Comparison of ENCODE assay signal across 12 cellular contexts in the genomic region with DNA sequence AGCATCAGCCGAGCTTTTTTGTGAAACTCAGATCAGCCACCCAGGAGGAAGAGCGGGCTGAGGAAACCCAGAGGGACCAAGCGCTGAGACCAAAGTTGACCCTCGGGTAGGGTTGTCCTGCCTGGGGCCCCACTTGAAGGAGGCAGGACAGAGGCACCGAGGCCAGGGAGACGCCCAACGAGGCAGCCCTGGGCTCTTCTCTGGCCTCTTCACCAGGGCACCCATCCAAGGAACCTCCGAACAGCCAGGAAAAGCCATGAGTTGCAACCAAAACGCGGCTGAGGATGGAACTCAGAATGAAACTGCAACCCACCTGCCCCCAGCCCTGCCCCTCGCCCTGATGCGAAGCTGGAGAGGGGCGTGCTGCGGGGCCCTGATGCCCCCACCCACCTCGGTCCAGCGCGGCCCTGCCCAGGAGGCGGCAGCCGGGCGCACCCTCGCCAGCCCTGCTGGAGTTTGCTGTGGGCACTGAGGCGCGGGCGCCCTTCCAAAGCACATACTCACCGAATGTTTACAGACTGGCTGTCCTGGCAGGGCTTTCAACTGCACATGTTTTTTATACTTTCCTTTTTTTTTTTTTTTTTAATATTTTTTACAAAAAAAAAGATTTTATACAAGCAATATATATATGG. TPM values are rescaled to one million over a fixed set of nuclear protein-coding genes. Genes with fewer than 3 reads are reported as not detected.
DNase-seq lines count a peak whose midpoint lies in the region; ATAC-seq and TF ChIP-seq lines count a peak whose summit lies in the region.
"Had no signal": no experiment of that assay in that cellular context is flagged by ENCODE, and none has a peak within 500 bp of the region (broad histone marks: within the 10 kb centered on the region; RNA-seq: fewer than 3 reads in every experiment).

No MANE protein-coding gene starts in this region.

- POLR2A ChIA-PET in naive thymus-derived CD4-positive, alpha-beta T cell (lab: Charles Lee), result no interaction called here

- H3K18ac ChIP-seq in mesenchymal stem cell (ENCODE audit: low read depth in 1 of 2, low read length in 2 of 2), result no peak overlapping the region

- no peaks in the 10 kb centered on the region for H3K4me1 ChIP-seq in naive thymus-derived CD4-positive, alpha-beta T cell (ENCODE audit: control insufficient read depth in 2 of 2, insufficient read depth in 2 of 2, low read length in 2 of 2)
- no peaks in the 10 kb centered on the region for H3K4me1 ChIP-seq in mesenchymal stem cell (ENCODE audit: control insufficient read depth, insufficient read depth, low read depth, low read length)

- in situ Hi-C loops in T47D (cut with HindIII; ENCODE audit: low pct_unique_long_range_greater_than_20kb, low sequenced_read_pairs), result no loop called here

- H4K8ac ChIP-seq in mesenchymal stem cell (ENCODE audit: low read length), result no peak overlapping the region

- no peak overlapping the region for H3K4ac ChIP-seq in mesenchymal stem cell (ENCODE audit: low read depth in 1 of 2, low read length in 2 of 2)

- H2BK5ac ChIP-seq in mesenchymal stem cell (ENCODE audit: low read depth, low read length, poor library complexity, severe bottlenecking), result no peak overlapping the region

- H3K36me3 ChIP-seq in naive thymus-derived CD4-positive, alpha-beta T cell (ENCODE audit: control insufficient read depth in 2 of 3, insufficient read depth in 3 of 3, low read length in 3 of 3), result no peaks in the 10 kb centered on the region
- H3K36me3 ChIP-seq in mesenchymal stem cell (ENCODE audit: control insufficient read depth in 1 of 2, insufficient read depth in 2 of 2, low read depth in 1 of 2, low read length in 2 of 2), result peaks cover 36 to 55% of the 10 kb centered on the region in 2 experiments

- no peak overlapping the region for H3K4me3 ChIP-seq in naive thymus-derived CD4-positive, alpha-beta T cell (ENCODE audit: low read length)
- H3K4me3 ChIP-seq in mesenchymal stem cell (ENCODE audit: insufficient read depth in 1 of 2, low read depth in 1 of 2, low read length in 2 of 2), result peak overlapping the region in 1 of 2 experiments; percentile 11
- H3K4me3 ChIP-seq: left ventricle myocardium inferior, Peyer's patch had no signal

- H3K27me3 ChIP-seq in naive thymus-derived CD4-positive, alpha-beta T cell (ENCODE audit: control insufficient read depth in 2 of 2, insufficient read depth in 2 of 2, low read length in 2 of 2), result no peaks in the 10 kb centered on the region
- no peaks in the 10 kb centered on the region for H3K27me3 ChIP-seq in mesenchymal stem cell (ENCODE audit: control insufficient read depth in 1 of 2, insufficient read depth in 1 of 2, low read length in 2 of 2)
- H3K27me3 ChIP-seq: Peyer's patch had no signal

- 99% methylated on average over 24 of the region's 25 CpGs for WGBS in mesenchymal stem cell

- H3K14ac ChIP-seq in mesenchymal stem cell (ENCODE audit: low read length in 2 of 2), result no peak overlapping the region

- peak overlapping the region in 4 of 8 donors; percentile 5 to 80 (median 68) for H3K4me3 Mint-ChIP-seq in naive B cell
- H3K4me3 Mint-ChIP-seq in naive thymus-derived CD4-positive, alpha-beta T cell, result no peak overlapping the region

- no peak overlapping the region for H2BK12ac ChIP-seq in mesenchymal stem cell (ENCODE audit: low read length in 2 of 2)

- no peak overlapping the region for H2AK5ac ChIP-seq in mesenchymal stem cell (ENCODE audit: low read length, severe bottlenecking)

- no peak overlapping the region for H2BK15ac ChIP-seq in mesenchymal stem cell (ENCODE audit: low read depth, poor library complexity, severe bottlenecking)

- intact Hi-C loops in naive thymus-derived CD4-positive, alpha-beta T cell (cut with micrococcal nuclease), result no loop called here

- no peak overlapping the region for H4K91ac ChIP-seq in mesenchymal stem cell (ENCODE audit: low read length)

- H3K27ac ChIP-seq in 22Rv1, result no peak overlapping the region
- H3K27ac ChIP-seq in naive thymus-derived CD4-positive, alpha-beta T cell (ENCODE audit: low read depth, low read length), result no peak overlapping the region
- H3K27ac ChIP-seq in mesenchymal stem cell (ENCODE audit: low read length, poor library complexity, severe bottlenecking), result no peak overlapping the region
- H3K27ac ChIP-seq: left ventricle myocardium inferior had no signal

- H3K23ac ChIP-seq in mesenchymal stem cell (ENCODE audit: low read length in 2 of 2), result no peak overlapping the region

- no peak for ATAC-seq in naive B cell (ENCODE audit: low read depth in 2 of 2)
- ATAC-seq in naive thymus-derived CD4-positive, alpha-beta T cell, result no peak

- H3K27ac Mint-ChIP-seq in naive B cell, result peak overlapping the region in 4 of 6 donors; percentile 79 to 95 (median 82)
- H3K27ac Mint-ChIP-seq in naive thymus-derived CD4-positive, alpha-beta T cell, result no peak overlapping the region

- peaks cover 19 to 26% (median 21%) of the 10 kb centered on the region in 3 donors for H3K4me1 Mint-ChIP-seq in naive B cell
- peaks cover 0 to 9% (median 0%) of the 10 kb centered on the region in 7 donors for H3K4me1 Mint-ChIP-seq in naive thymus-derived CD4-positive, alpha-beta T cell

- H3K36me3 Mint-ChIP-seq in naive B cell, result no peaks in the 10 kb centered on the region
- H3K36me3 Mint-ChIP-seq in naive thymus-derived CD4-positive, alpha-beta T cell, result no peaks in the 10 kb centered on the region

- CTCF ChIA-PET in naive thymus-derived CD4-positive, alpha-beta T cell (lab: Charles Lee), result no interaction called here

- no peak overlapping the region for H2BK120ac ChIP-seq in mesenchymal stem cell (ENCODE audit: low read depth, low read length)

- TF ChIP-seq CTCF in 22Rv1 (IDR thresholded peaks at IDR 0.05), result peak; percentile 33

- H3K4me2 ChIP-seq in mesenchymal stem cell (ENCODE audit: low read length, poor library complexity, severe bottlenecking), result no peak overlapping the region

- H3K79me1 ChIP-seq in mesenchymal stem cell (replicated peaks; ENCODE audit: low read length, poor library complexity, severe bottlenecking), result peaks cover under 1% of the 10 kb centered on the region

- no peaks in the 10 kb centered on the region for H3K9me3 Mint-ChIP-seq in naive B cell
- no peaks in the 10 kb centered on the region for H3K9me3 Mint-ChIP-seq in naive thymus-derived CD4-positive, alpha-beta T cell

- no peaks in the 10 kb centered on the region for H3K27me3 Mint-ChIP-seq in naive B cell
- peaks cover 0 to 4% (median 0%) of the 10 kb centered on the region in 5 donors for H3K27me3 Mint-ChIP-seq in naive thymus-derived CD4-positive, alpha-beta T cell

- H2AFZ ChIP-seq in mesenchymal stem cell (ENCODE audit: low read depth, low read length), result no peak overlapping the region

- H3K9me3 ChIP-seq in naive thymus-derived CD4-positive, alpha-beta T cell (ENCODE audit: control insufficient read depth in 2 of 3, low read length in 3 of 3), result no peaks in the 10 kb centered on the region
- no peaks in the 10 kb centered on the region for H3K9me3 ChIP-seq in mesenchymal stem cell (ENCODE audit: control insufficient read depth, low read length)
- H3K9me3 ChIP-seq: left ventricle myocardium inferior, Peyer's patch had no signal

- H3K9ac ChIP-seq in mesenchymal stem cell (ENCODE audit: low read length), result no peak overlapping the region

- DNase-seq in NCI-H1092 (lab: John Stamatoyannopoulos, UW) (peak; percentile 84), T47D (ENCODE audit: low read depth in 1 of 2, low spot score in 1 of 2) (peak; percentile 41 to 58), naive B cell (no peak), mesenchymal stem cell (no peak), EL (no peak), NCI-H2107 (lab: John Stamatoyannopoulos, UW) (no peak)
- DNase-seq in naive thymus-derived CD4-positive, alpha-beta T cell, result no peak
- DNase-seq: left ventricle myocardium inferior, NCI-H1417 treated with DMSO at 0.1 percent for 48 hours had no signal

RNA-seq across cellular contexts. Expression of a gene that starts 41.9 kb away (rescaled TPM):
- polyA plus RNA-seq in naive B cell (ENCODE audit: low read depth in 6 of 6), result 1 to 10 TPM in 5 of 6 donors, not detected in 1; 1.5 to 4.7 (median 3.3) TPM
- 10 to 100 TPM in 1 of 5 experiments, 1 to 10 TPM in 2, under 1 TPM in 2; 0.86 to 29.0 (median 1.5) TPM for total RNA-seq in naive thymus-derived CD4-positive, alpha-beta T cell
- polyA plus RNA-seq in naive thymus-derived CD4-positive, alpha-beta T cell, result not detected
- polyA plus RNA-seq in mesenchymal stem cell (2013, experiment 1 of 2), result 63.4 TPM
- polyA plus RNA-seq in mesenchymal stem cell (2013, experiment 2 of 2), result 61.6 TPM

RNA-seq across cellular contexts. Expression of a gene that starts 52.5 kb away (rescaled TPM):
- polyA plus RNA-seq in naive B cell (ENCODE audit: low read depth in 6 of 6), result 10 to 100 TPM in 2 of 6 donors, 1 to 10 TPM in 4; 2.6 to 12.9 (median 6.5) TPM
- 10 to 100 TPM in 3 of 5 experiments, 1 to 10 TPM in 2; 6.8 to 70.0 (median 10.6) TPM for total RNA-seq in naive thymus-derived CD4-positive, alpha-beta T cell
- 10 to 100 TPM; 24.7 to 26.7 TPM for polyA plus RNA-seq in naive thymus-derived CD4-positive, alpha-beta T cell
- not detected for polyA plus RNA-seq in mesenchymal stem cell (2013, experiment 1 of 2)
- polyA plus RNA-seq in mesenchymal stem cell (2013, experiment 2 of 2), result 0.04 TPM
- total RNA-seq: glomerular endothelial cell had no signal

Comparison
In these comparisons a context has a peak if more than half of its experiments do, and no peak if none do; other contexts are left out.
1. DNase-seq: peak in NCI-H1092 (single experiment) and T47D (2 of 2); none in naive B cell (single experiment), naive thymus-derived CD4-positive, alpha-beta T cell (0 of 9), mesenchymal stem cell (single experiment), EL (single experiment) and NCI-H2107 (single experiment).
2. H3K27ac Mint-ChIP-seq: peak in naive B cell (4 of 6); none in naive thymus-derived CD4-positive, alpha-beta T cell (0 of 9).